11 cellular contexts compared by ENCODE assay signal in the genomic region with DNA sequence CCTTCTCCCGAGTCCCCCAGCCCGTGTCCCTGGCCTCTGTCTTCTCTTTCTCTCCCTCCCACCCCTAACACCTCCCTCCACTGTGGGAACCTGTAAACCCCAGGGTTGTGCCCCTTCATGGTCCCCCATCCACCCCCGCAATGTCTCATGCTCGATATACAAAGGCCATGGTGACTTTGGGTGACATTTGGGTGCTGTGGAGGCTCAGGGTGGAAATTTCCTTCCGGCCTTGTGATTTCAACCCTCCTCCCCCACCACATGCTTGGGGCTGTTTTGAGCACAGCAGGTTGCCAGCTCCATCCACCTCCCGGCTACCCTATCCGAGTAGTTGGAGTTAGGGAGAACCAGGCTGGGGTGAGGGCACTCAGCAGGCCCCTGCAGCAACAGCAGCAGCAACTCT. TPM values are rescaled to one million over a fixed set of nuclear protein-coding genes. Genes with fewer than 3 reads are reported as not detected.
DNase-seq lines count a peak whose midpoint lies in the region; ATAC-seq and TF ChIP-seq lines count a peak whose summit lies in the region.
"Had no signal": no experiment of that assay in that cellular context is flagged by ENCODE, and none has a peak within 500 bp of the region (broad histone marks: within the 10 kb centered on the region; RNA-seq: fewer than 3 reads in every experiment).

No MANE protein-coding gene starts in this region.

- H3K4me3 ChIP-seq in spleen: no peak overlapping the region
- H3K4me3 ChIP-seq: A549, dorsolateral prefrontal cortex had no signal

- peak overlapping the region; percentile 89 for H3K27ac Mint-ChIP-seq in activated T-helper 1 cell treated with anti-CD3 and anti-CD28 coated beads, Interleukin-12 subunit alpha, Interleukin-12 subunit beta, Interleukin-2, Interleukin-4 antibody, amounts not matched to agents 30 ng/mL and 10 ng/mL and 1 ng/mL, durations not matched to agents 14 hours and 24 hours and 36 hours
- H3K27ac Mint-ChIP-seq in stimulated activated naive CD8-positive, alpha-beta T cell treated with anti-CD3 and anti-CD28 coated beads, Interleukin-15, amount 100 ng/mL, for 72 hours: peak overlapping the region; percentile 37 to 63

- peaks cover 0 to 100% (median 73%) of the 10 kb centered on the region in 6 donors for H3K36me3 ChIP-seq in spleen

- no peaks in the 10 kb centered on the region for H3K9me3 ChIP-seq in spleen
- H3K9me3 ChIP-seq: A549 had no signal

- TF ChIP-seq CTCF in spleen (IDR thresholded peaks at IDR 0.05 in 8 of 11, conservative IDR thresholded peaks at IDR 0.05 in 3 of 11): no peak

- H3K4me3 Mint-ChIP-seq in activated T-helper 1 cell treated with anti-CD3 and anti-CD28 coated beads, Interleukin-12 subunit alpha, Interleukin-12 subunit beta, Interleukin-2, Interleukin-4 antibody, amounts not matched to agents 30 ng/mL and 10 ng/mL and 1 ng/mL, durations not matched to agents 14 hours and 24 hours and 36 hours: peak overlapping the region; percentile 57
- peak overlapping the region; percentile 52 to 56 for H3K4me3 Mint-ChIP-seq in stimulated activated naive CD8-positive, alpha-beta T cell treated with anti-CD3 and anti-CD28 coated beads, Interleukin-15, amount 100 ng/mL, for 72 hours

- 61 to 84% (median 66%) methylated on average over 7 of the region's 7 CpGs for WGBS in spleen, 5 donors

- H3K27me3 Mint-ChIP-seq in activated T-helper 1 cell treated with anti-CD3 and anti-CD28 coated beads, Interleukin-12 subunit alpha, Interleukin-12 subunit beta, Interleukin-2, Interleukin-4 antibody, amounts not matched to agents 30 ng/mL and 10 ng/mL and 1 ng/mL, durations not matched to agents 14 hours and 24 hours and 36 hours (ENCODE audit: insufficient read depth): no peaks in the 10 kb centered on the region
- no peaks in the 10 kb centered on the region for H3K27me3 Mint-ChIP-seq in stimulated activated naive CD8-positive, alpha-beta T cell treated with anti-CD3 and anti-CD28 coated beads, Interleukin-15, amount 100 ng/mL, for 72 hours

- peak; percentile 81 for DNase-seq in activated effector memory CD4-positive, alpha-beta T cell treated with anti-CD3 and anti-CD28 coated beads, Interleukin-2, amount 50 U/mL, for 16 hours
- DNase-seq in activated effector memory CD4-positive, alpha-beta T cell treated with Interleukin-2 at 50 U/mL for 16 hours: no peak
- peak; percentile 14 for DNase-seq in activated T-helper 1 cell treated with anti-CD3 and anti-CD28 coated beads, Interleukin-12 subunit alpha, Interleukin-12 subunit beta, Interleukin-2, Interleukin-4 antibody, amounts not matched to agents 30 ng/mL and 10 ng/mL and 1 ng/mL, durations not matched to agents 14 hours and 24 hours and 36 hours (ENCODE audit: low spot score)
- DNase-seq in spleen: peak; percentile 76
- peak; percentile 63 to 72 for DNase-seq in stimulated activated naive CD8-positive, alpha-beta T cell treated with anti-CD3 and anti-CD28 coated beads, Interleukin-15, amount 100 ng/mL, for 72 hours
- no peak for DNase-seq in GDM1 (lab: John Stamatoyannopoulos, UW)
- no peak for DNase-seq in NCI-H1930 (lab: John Stamatoyannopoulos, UW)
- DNase-seq in nucleus accumbens (lab: John Stamatoyannopoulos, UW): no peak
- DNase-seq: dorsolateral prefrontal cortex, hypothalamus had no signal

- H3K4me1 Mint-ChIP-seq in activated T-helper 1 cell treated with anti-CD3 and anti-CD28 coated beads, Interleukin-12 subunit alpha, Interleukin-12 subunit beta, Interleukin-2, Interleukin-4 antibody, amounts not matched to agents 30 ng/mL and 10 ng/mL and 1 ng/mL, durations not matched to agents 14 hours and 24 hours and 36 hours (ENCODE audit: low read depth): peaks cover 70% of the 10 kb centered on the region
- peaks cover 99% of the 10 kb centered on the region for H3K4me1 Mint-ChIP-seq in stimulated activated naive CD8-positive, alpha-beta T cell treated with anti-CD3 and anti-CD28 coated beads, Interleukin-15, amount 100 ng/mL, for 72 hours

- H3K9me3 Mint-ChIP-seq in activated T-helper 1 cell treated with anti-CD3 and anti-CD28 coated beads, Interleukin-12 subunit alpha, Interleukin-12 subunit beta, Interleukin-2, Interleukin-4 antibody, amounts not matched to agents 30 ng/mL and 10 ng/mL and 1 ng/mL, durations not matched to agents 14 hours and 24 hours and 36 hours: no peaks in the 10 kb centered on the region
- H3K9me3 Mint-ChIP-seq in stimulated activated naive CD8-positive, alpha-beta T cell treated with anti-CD3 and anti-CD28 coated beads, Interleukin-15, amount 100 ng/mL, for 72 hours: no peaks in the 10 kb centered on the region

- TF ChIP-seq POLR2A in spleen (IDR thresholded peaks at IDR 0.05): no peak

- peaks cover 45% of the 10 kb centered on the region for H3K36me3 Mint-ChIP-seq in activated T-helper 1 cell treated with anti-CD3 and anti-CD28 coated beads, Interleukin-12 subunit alpha, Interleukin-12 subunit beta, Interleukin-2, Interleukin-4 antibody, amounts not matched to agents 30 ng/mL and 10 ng/mL and 1 ng/mL, durations not matched to agents 14 hours and 24 hours and 36 hours (ENCODE audit: low read depth)

- intact Hi-C loops in activated T-helper 1 cell treated with anti-CD3 and anti-CD28 coated beads, Interleukin-12 subunit alpha, Interleukin-12 subunit beta, Interleukin-2, Interleukin-4 antibody, amounts not matched to agents 30 ng/mL and 10 ng/mL and 1 ng/mL, durations not matched to agents 14 hours and 24 hours and 36 hours (cut with micrococcal nuclease): loop anchor here (1.0 to 2.0 kb wide), 5 partner anchors 25 to 80 kb away; partner anchors contain the start of gene TNFRSF1B
- intact Hi-C loops in spleen (cut with DNase I; ENCODE audit: low total_unique reads): no loop called here

- ATAC-seq in stimulated activated naive CD8-positive, alpha-beta T cell treated with anti-CD3 and anti-CD28 coated beads, Interleukin-15, amount 100 ng/mL, for 72 hours: peak; percentile 68
- ATAC-seq: A549 had no signal

- H3K27ac ChIP-seq in spleen: peak overlapping the region in 6 of 8 donors; percentile 1 to 86 (median 68)
- H3K27ac ChIP-seq: A549, dorsolateral prefrontal cortex had no signal

- no peaks in the 10 kb centered on the region for H3K27me3 ChIP-seq in spleen (replicated peaks in 1 of 7)

- H3K4me1 ChIP-seq in spleen: peaks cover 3 to 97% (median 64%) of the 10 kb centered on the region in 6 donors
- H3K4me1 ChIP-seq: A549 had no signal

RNA-seq across cellular contexts. Expression of gene VPS13D, which starts 25.7 kb away (rescaled TPM):
- 33.6 and 35.7 TPM in 2 replicates for total RNA-seq in activated T-helper 1 cell treated with anti-CD3 and anti-CD28 coated beads, Interleukin-12 subunit alpha, Interleukin-12 subunit beta, Interleukin-2, Interleukin-4 antibody, amounts not matched to agents 30 ng/mL and 10 ng/mL and 1 ng/mL, durations not matched to agents 14 hours and 24 hours and 36 hours
- 100 to 1,000 TPM in 1 of 7 donors, 10 to 100 TPM in 6; 70.3 to 108 (median 93.7) TPM for total RNA-seq in spleen
- 10 to 100 TPM; 10.1 to 15.3 (median 10.5) TPM for polyA plus RNA-seq in spleen

RNA-seq across cellular contexts. Expression of gene TNFRSF1B, which starts 37.3 kb away (rescaled TPM):
- total RNA-seq in activated T-helper 1 cell treated with anti-CD3 and anti-CD28 coated beads, Interleukin-12 subunit alpha, Interleukin-12 subunit beta, Interleukin-2, Interleukin-4 antibody, amounts not matched to agents 30 ng/mL and 10 ng/mL and 1 ng/mL, durations not matched to agents 14 hours and 24 hours and 36 hours: 211 and 213 TPM in 2 replicates
- 100 to 1,000 TPM; 142 to 233 (median 183) TPM for total RNA-seq in spleen
- polyA plus RNA-seq in spleen: 10 to 100 TPM; 28.5 to 63.2 (median 36.8) TPM

Comparison
In these comparisons a context has a peak if more than half of its experiments do, and no peak if none do; other contexts are left out.
1. DNase-seq: peak in activated effector memory CD4-positive, alpha-beta T cell treated with anti-CD3 and anti-CD28 coated beads, Interleukin-2, amount 50 U/mL, for 16 hours (single experiment), activated T-helper 1 cell treated with anti-CD3 and anti-CD28 coated beads, Interleukin-12 subunit alpha, Interleukin-12 subunit beta, Interleukin-2, Interleukin-4 antibody, amounts not matched to agents 30 ng/mL and 10 ng/mL and 1 ng/mL, durations not matched to agents 14 hours and 24 hours and 36 hours (single experiment), spleen (single experiment) and stimulated activated naive CD8-positive, alpha-beta T cell treated with anti-CD3 and anti-CD28 coated beads, Interleukin-15, amount 100 ng/mL, for 72 hours (2 of 2); none in activated effector memory CD4-positive, alpha-beta T cell treated with Interleukin-2 at 50 U/mL for 16 hours (single experiment), GDM1 (single experiment), NCI-H1930 (0 of 2) and nucleus accumbens (0 of 56).